26 cellular contexts compared by ENCODE assay signal in genomic region chr18:21652073-21652472, GRCh38.
"Had no signal": no experiment of that assay in that cellular context is flagged by ENCODE, and none has a peak within 500 bp of the region (broad histone marks: within the 10 kb centered on the region; RNA-seq: fewer than 3 reads in every experiment).

No MANE protein-coding gene starts in this region.

- H3K4me3 ChIP-seq: adrenal gland, SJSA1 had no signal

- H3K27ac Mint-ChIP-seq: activated CD4-positive, alpha-beta T cell treated with anti-CD3 and anti-CD28 coated beads, Interleukin-2, amount 10 ng/mL, durations not matched to agents 24 days and 14 days; activated CD8-positive, alpha-beta T cell treated with anti-CD3 and anti-CD28 coated beads for 36 hours; activated naive CD8-positive, alpha-beta T cell treated with anti-CD3 and anti-CD28 coated beads for 36 hours; brain; T-helper 1 cell treated with Interleukin-12 subunit alpha and Interleukin-12 subunit beta and Interleukin-4 antibody, amounts not matched to agents 30 μg/mL and 1 μg/mL, for 36 hours; T-helper 2 cell treated with Interferon-gamma antibody and Interleukin-4, amounts not matched to agents 5 μg/mL and 100 μg/mL, for 36 hours had no signal

- ATAC-seq: activated CD8-positive, alpha-beta T cell treated with anti-CD3 and anti-CD28 coated beads for 36 hours; Panc1 had no signal

- H3K4me1 Mint-ChIP-seq: brain had no signal

- H3K4me1 ChIP-seq: adrenal gland, SJSA1 had no signal

- H3K9me3 Mint-ChIP-seq: activated CD8-positive, alpha-beta T cell treated with anti-CD3 and anti-CD28 coated beads for 36 hours; brain; T-helper 1 cell treated with Interleukin-12 subunit alpha and Interleukin-12 subunit beta and Interleukin-4 antibody, amounts not matched to agents 30 μg/mL and 1 μg/mL, for 36 hours; T-helper 2 cell treated with Interferon-gamma antibody and Interleukin-4, amounts not matched to agents 5 μg/mL and 100 μg/mL, for 36 hours had no signal

- H3K4me3 Mint-ChIP-seq: activated CD4-positive, alpha-beta T cell treated with anti-CD3 and anti-CD28 coated beads, Interleukin-2, amount 10 ng/mL, durations not matched to agents 24 days and 14 days; activated CD8-positive, alpha-beta T cell treated with anti-CD3 and anti-CD28 coated beads for 36 hours; activated naive CD8-positive, alpha-beta T cell treated with anti-CD3 and anti-CD28 coated beads for 36 hours; brain; T-helper 1 cell treated with Interleukin-12 subunit alpha and Interleukin-12 subunit beta and Interleukin-4 antibody, amounts not matched to agents 30 μg/mL and 1 μg/mL, for 36 hours; T-helper 2 cell treated with Interferon-gamma antibody and Interleukin-4, amounts not matched to agents 5 μg/mL and 100 μg/mL, for 36 hours had no signal

- H3K36me3 ChIP-seq: adrenal gland had no signal

- H3K27me3 Mint-ChIP-seq: activated CD4-positive, alpha-beta T cell treated with anti-CD3 and anti-CD28 coated beads, Interleukin-2, amount 10 ng/mL, durations not matched to agents 24 days and 14 days; activated CD8-positive, alpha-beta T cell treated with anti-CD3 and anti-CD28 coated beads for 36 hours; activated naive CD8-positive, alpha-beta T cell treated with anti-CD3 and anti-CD28 coated beads for 36 hours; brain had no signal

- H3K27ac ChIP-seq: adrenal gland, SJSA1 had no signal

- H3K9me3 ChIP-seq: adrenal gland, SJSA1, SK-N-SH had no signal

- DNase-seq: activated CD4-positive, alpha-beta T cell treated with anti-CD3 and anti-CD28 coated beads, Interleukin-2, amount 10 ng/mL, durations not matched to agents 24 days and 14 days; activated CD4-positive, alpha-beta T cell treated with anti-CD3 and anti-CD28 coated beads, Interleukin-2, amount 50 U/mL, for 4 hours; activated CD8-positive, alpha-beta T cell treated with anti-CD3 and anti-CD28 coated beads for 36 hours; activated effector memory CD4-positive, alpha-beta T cell treated with anti-CD3 and anti-CD28 coated beads, Interleukin-2, amount 50 U/mL, for 16 hours; activated naive CD4-positive, alpha-beta T cell; activated naive CD4-positive, alpha-beta T cell treated with anti-CD3 and anti-CD28 coated beads, Interleukin-2, amount 50 U/mL, for 16 hours; activated naive CD8-positive, alpha-beta T cell treated with anti-CD3 and anti-CD28 coated beads for 36 hours; activated T-cell treated with anti-CD3 and anti-CD28 coated beads, Interleukin-2, amount 50 U/mL, for 1 hour; adrenal gland; caudate nucleus; Karpas-422; KBM-7; NCI-H1048; NCI-H1105 treated with DMSO at 0.1 percent for 48 hours; NCI-H1436; NCI-H1694; NCI-H1930; NCI-H345; NCI-H524 treated with DMSO at 0.1 percent for 48 hours; SHP77; SK-N-SH had no signal
